15 cellular contexts compared by ENCODE assay signal in genomic region chr5:44331471-44332079, GRCh38. TPM values are rescaled to one million over a fixed set of nuclear protein-coding genes. Genes with fewer than 3 reads are reported as not detected.
DNase-seq lines count a peak whose midpoint lies in the region; ATAC-seq lines count a peak whose summit lies in the region.
"Had no signal": no experiment of that assay in that cellular context is flagged by ENCODE, and none has a peak within 500 bp of the region (broad histone marks: within the 10 kb centered on the region; RNA-seq: fewer than 3 reads in every experiment).

No MANE protein-coding gene starts in this region.

- no peak overlapping the region for H3K23ac ChIP-seq in neuronal stem cell (ENCODE audit: low read depth, low read length, poor library complexity)

- no peak overlapping the region for H3K18ac ChIP-seq in neuronal stem cell (ENCODE audit: low read length)

- WGBS in neuronal stem cell (ENCODE audit: extremely low coverage in 2 of 2, insufficient read length in 2 of 2, insufficient replicate concordance in 1 of 2), 2 donors, result no CpG with 5 or more reads among the region's 3 CpGs

- peak overlapping the region; percentile 31 for H2AFZ ChIP-seq in neuronal stem cell (ENCODE audit: low read length)

- H3K9ac ChIP-seq in neuronal stem cell (ENCODE audit: low read depth, low read length, poor library complexity), result no peak overlapping the region

- H2BK5ac ChIP-seq in neuronal stem cell (ENCODE audit: low read length), result no peak overlapping the region

- intact Hi-C loops in Right ventricle myocardium inferior (cut with DNase I) (loop anchor here (1.0 kb wide), 1 partner anchor 601 kb away; no protein-coding TSS in a partner anchor), left ventricle myocardium superior (cut with micrococcal nuclease) (loop anchor here (5.0 kb wide), 1 partner anchor 599 kb away; no protein-coding TSS in a partner anchor)

- peak; percentile 69 for ATAC-seq in Right ventricle myocardium inferior
- no peak for ATAC-seq in left ventricle myocardium superior
- ATAC-seq in GM21825 (IDR thresholded peaks at IDR 0.05; ENCODE audit: unreplicated experiment), result no peak
- ATAC-seq: CD8-positive, alpha-beta T cell had no signal

- H2BK15ac ChIP-seq in neuronal stem cell (ENCODE audit: low read length), result no peak overlapping the region

- no peak overlapping the region for H3K4me2 ChIP-seq in neuronal stem cell (ENCODE audit: insufficient read depth, low read length, poor library complexity, severe bottlenecking)

- no peaks in the 10 kb centered on the region for H3K9me3 ChIP-seq in neuronal stem cell (replicated peaks in 1 of 2; ENCODE audit: control insufficient read depth in 2 of 2, insufficient read depth in 1 of 2, low read depth in 1 of 2, low read length in 2 of 2)

- no peaks in the 10 kb centered on the region for H3K36me3 ChIP-seq in neuronal stem cell (replicated peaks in 1 of 2; ENCODE audit: control insufficient read depth in 2 of 2, insufficient read depth in 2 of 2, low read length in 2 of 2)

- H4K8ac ChIP-seq in neuronal stem cell (ENCODE audit: low read depth, low read length), result no peak overlapping the region

- peaks cover 4 to 33% of the 10 kb centered on the region in 2 donors for H3K4me1 ChIP-seq in neuronal stem cell (ENCODE audit: control insufficient read depth in 2 of 2, insufficient read depth in 1 of 2, low read depth in 1 of 2, low read length in 2 of 2)

- no peak overlapping the region for H3K14ac ChIP-seq in neuronal stem cell (ENCODE audit: low read length)

- DNase-seq in Right ventricle myocardium inferior (ENCODE audit: missing footprints) (no peak), left ventricle myocardium superior (no peak), fibroblast of gingiva (ENCODE audit: low read depth) (peak; percentile 25), neuronal stem cell (ENCODE audit: low spot score) (no peak), NCI-H226 (no peak), amniotic stem cell (lab: John Stamatoyannopoulos, UW) (no peak)
- DNase-seq: CD8-positive, alpha-beta T cell; GF-D8 had no signal

- H3K79me1 ChIP-seq in neuronal stem cell (ENCODE audit: low read depth, low read length), result no peaks in the 10 kb centered on the region

- H2BK12ac ChIP-seq in neuronal stem cell (ENCODE audit: low read length), result no peak overlapping the region

- H2BK120ac ChIP-seq in neuronal stem cell (ENCODE audit: low read depth, low read length), result no peak overlapping the region

- H3K27ac ChIP-seq in neuronal stem cell (replicated peaks; ENCODE audit: low read length), result no peak overlapping the region
- H3K27ac ChIP-seq: 22Rv1 had no signal

- H2AK5ac ChIP-seq in neuronal stem cell (ENCODE audit: low read depth, low read length), result no peak overlapping the region

- no peaks in the 10 kb centered on the region for H3K27me3 ChIP-seq in neuronal stem cell (ENCODE audit: control insufficient read depth in 3 of 3, insufficient read depth in 3 of 3, low read depth in 1 of 3, low read length in 3 of 3)

- H3K4ac ChIP-seq in neuronal stem cell (ENCODE audit: low read length), result no peak overlapping the region

- H4K91ac ChIP-seq in neuronal stem cell (ENCODE audit: low read depth, low read length, poor library complexity), result no peak overlapping the region

- H3K4me3 ChIP-seq in neuronal stem cell (ENCODE audit: low read length in 2 of 2), result no peak overlapping the region

RNA-seq across cellular contexts. Expression of gene FGF10, which starts 57.6 kb away (rescaled TPM):
- total RNA-seq in Right ventricle myocardium inferior (4.4 TPM), left ventricle myocardium superior (0.59 TPM)
- polyA plus RNA-seq in neuronal stem cell (2013, experiment 1 of 2), result 2.7 TPM
- 3.0 TPM for polyA plus RNA-seq in neuronal stem cell (2013, experiment 2 of 2)
- total RNA-seq: A673; CD8-positive, alpha-beta T cell; HT1080 had no signal
- polyA plus RNA-seq: BJ, CD14-positive monocyte, IgD-negative memory B cell had no signal
